ENCODE assay signal across 10 cellular contexts in the genomic region with DNA sequence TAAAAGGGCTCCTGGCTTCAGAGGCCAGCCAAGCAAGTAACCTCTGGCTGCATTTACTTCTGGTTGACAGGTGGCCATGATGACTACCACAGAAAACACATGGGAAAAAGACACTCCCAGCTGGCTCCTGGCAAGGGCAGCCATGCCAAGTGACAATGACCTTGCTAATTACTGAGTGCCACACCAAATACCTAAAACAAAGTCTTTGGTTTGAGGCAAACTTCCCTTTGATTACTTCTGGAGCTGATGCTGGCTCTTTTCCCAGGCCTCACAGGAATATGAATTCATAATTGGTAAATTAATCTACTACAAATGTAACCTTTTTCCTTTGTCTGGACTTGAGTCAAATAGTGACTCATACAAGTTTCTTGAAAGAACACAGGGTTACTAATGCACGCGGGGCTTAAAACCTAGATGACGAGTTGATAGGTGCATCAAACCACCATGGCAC.
DNase-seq lines count a peak whose midpoint lies in the region; ATAC-seq and TF ChIP-seq lines count a peak whose summit lies in the region.
"Had no signal": no experiment of that assay in that cellular context is flagged by ENCODE, and none has a peak within 500 bp of the region (broad histone marks: within the 10 kb centered on the region; RNA-seq: fewer than 3 reads in every experiment).

No MANE protein-coding gene starts in this region.

- H3K9me2 ChIP-seq in PC-3 (replicated peaks; ENCODE audit: low read length): no peaks in the 10 kb centered on the region

- intact Hi-C loops in PC-3 (cut with micrococcal nuclease) (loop anchor here (5.0 kb wide), 1 partner anchor 40 kb away; no protein-coding TSS in a partner anchor), Caco-2 (cut with micrococcal nuclease; ENCODE audit: unreplicated experiment) (no loop called here)

- BruUV-seq in PC-3 (replicated peaks; lab: Mats Ljungman, UMichigan) (no TSS peak), Caco-2 (replicated peaks; lab: Mats Ljungman, UMichigan) (no TSS peak)

- H3K9me3 ChIP-seq in PC-3 (ENCODE audit: low read length): no peaks in the 10 kb centered on the region
- H3K9me3 ChIP-seq in Caco-2: no peaks in the 10 kb centered on the region
- H3K9me3 ChIP-seq: thyroid gland had no signal

- peaks cover 5% of the 10 kb centered on the region for H3F3A ChIP-seq in PC-3 (ENCODE audit: low read length, unreplicated experiment)

- H3K27me3 ChIP-seq in PC-3 (ENCODE audit: low read length) (no peaks in the 10 kb centered on the region), Caco-2 (replicated peaks; ENCODE audit: control insufficient read depth, insufficient read depth, low read length) (no peaks in the 10 kb centered on the region)
- H3K27me3 ChIP-seq: thyroid gland had no signal

- H3K4me1 ChIP-seq in PC-3 (ENCODE audit: insufficient read depth, low read length) (peaks cover 31% of the 10 kb centered on the region), Caco-2 (peaks cover 16% of the 10 kb centered on the region)

- H2AFZ ChIP-seq in PC-3 (ENCODE audit: low read length): peak overlapping the region; percentile 32; the same call in 1 of the 2 replicates

- no peaks in the 10 kb centered on the region for H4K20me1 ChIP-seq in PC-3 (ENCODE audit: low read length)

- H3K36me3 ChIP-seq in PC-3 (ENCODE audit: low read depth, low read length) (peaks cover 18% of the 10 kb centered on the region; the same call in 1 of the 2 replicates), Caco-2 (ENCODE audit: control insufficient read depth, insufficient read depth, low read length) (no peaks in the 10 kb centered on the region)
- H3K36me3 ChIP-seq: thyroid gland had no signal

- DNase-seq in DMS 273 treated with DMSO at 0.1 percent for 48 hours (lab: John Stamatoyannopoulos, UW) (peak; percentile 31), PC-3 (peak; percentile 87), chondrocyte (ENCODE audit: low spot score) (no peak), myocyte (ENCODE audit: low read depth) (peak; percentile 92), midbrain (lab: John Stamatoyannopoulos, UW) (no peak), Caco-2 (no peak), NCI-H146 treated with DMSO at 0.1 percent for 48 hours (lab: John Stamatoyannopoulos, UW; ENCODE audit: unreplicated experiment) (no peak)
- no peak for DNase-seq in activated CD8-positive, alpha-beta memory T cell treated with anti-CD3 and anti-CD28 coated beads, Interleukin-2, amount 50 U/mL, for 48 hours
- DNase-seq: cortex of kidney, thyroid gland had no signal

- H3K36me3 Mint-ChIP-seq in chondrocyte (ENCODE audit: low read depth) (no peaks in the 10 kb centered on the region), Caco-2 (ENCODE audit: insufficient read depth, unreplicated experiment) (peaks cover 9% of the 10 kb centered on the region)

- TF ChIP-seq CTCF in PC-3 (conservative IDR thresholded peaks at IDR 0.05; ENCODE audit: low read depth, low read length) (no peak), chondrocyte (IDR thresholded peaks at IDR 0.05) (no peak), Caco-2 (IDR thresholded peaks at IDR 0.05; ENCODE audit: insufficient read depth in 1 of 2, low read depth in 1 of 2, low read length in 1 of 2, severe bottlenecking in 1 of 2, unreplicated experiment in 1 of 2) (no peak)

- H3K27ac ChIP-seq in PC-3 (ENCODE audit: low read length): peak overlapping the region; percentile 89
- H3K27ac ChIP-seq: thyroid gland had no signal

- H3K9me3 Mint-ChIP-seq in chondrocyte (ENCODE audit: low read depth) (no peaks in the 10 kb centered on the region), Caco-2 (ENCODE audit: unreplicated experiment) (peaks cover 18% of the 10 kb centered on the region)

- H3K4me2 ChIP-seq in PC-3 (ENCODE audit: low read length): peak overlapping the region; percentile 38

- peak; percentile 70 for ATAC-seq in PC-3

- H3K79me2 ChIP-seq in PC-3 (ENCODE audit: low read length): peaks cover 94% of the 10 kb centered on the region

- H3K4me1 Mint-ChIP-seq in chondrocyte (ENCODE audit: low read depth) (peaks cover 55% of the 10 kb centered on the region), Caco-2 (ENCODE audit: low read depth, unreplicated experiment) (peaks cover 55% of the 10 kb centered on the region)

- H3K4me3 ChIP-seq in PC-3 (ENCODE audit: low read length) (no peak overlapping the region), Caco-2 (ENCODE audit: low read depth, low read length) (no peak overlapping the region)
- H3K4me3 ChIP-seq: thyroid gland had no signal

- POLR2A ChIA-PET in PC-3 (lab: Charles Lee; ENCODE audit: unreplicated experiment) (no interaction called here), Caco-2 (lab: Charles Lee) (no interaction called here)

- H3K9ac ChIP-seq in PC-3 (ENCODE audit: low read length): peak overlapping the region; percentile 43

- H3K27me3 Mint-ChIP-seq in chondrocyte (ENCODE audit: low read depth) (no peaks in the 10 kb centered on the region), Caco-2 (ENCODE audit: insufficient read depth, unreplicated experiment) (no peaks in the 10 kb centered on the region)

- CTCF ChIA-PET in PC-3 (lab: Charles Lee): no interaction called here
- CTCF ChIA-PET in Caco-2 (lab: Charles Lee): no interaction called here

- H3K27ac Mint-ChIP-seq in chondrocyte (ENCODE audit: unreplicated experiment) (peak overlapping the region; percentile 66), Caco-2 (ENCODE audit: unreplicated experiment) (no peak overlapping the region)

- H3K4me3 Mint-ChIP-seq in chondrocyte (ENCODE audit: unreplicated experiment): no peak overlapping the region
- H3K4me3 Mint-ChIP-seq in Caco-2 (ENCODE audit: unreplicated experiment): no peak overlapping the region

Comparison
In these comparisons a context has a peak if more than half of its experiments do, and no peak if none do; other contexts are left out.
1. DNase-seq: peak in DMS 273 treated with DMSO at 0.1 percent for 48 hours (single experiment), PC-3 (single experiment) and myocyte (single experiment); none in chondrocyte (single experiment), midbrain (single experiment), Caco-2 (0 of 2), NCI-H146 treated with DMSO at 0.1 percent for 48 hours (single experiment) and activated CD8-positive, alpha-beta memory T cell treated with anti-CD3 and anti-CD28 coated beads, Interleukin-2, amount 50 U/mL, for 48 hours (single experiment).